ENCODE assay signal across 13 cellular contexts in genomic region chr7:11332186-11332864, GRCh38.
DNase-seq lines count a peak whose midpoint lies in the region; ATAC-seq lines count a peak whose summit lies in the region.
"Had no signal": no experiment of that assay in that cellular context is flagged by ENCODE, and none has a peak within 500 bp of the region (broad histone marks: within the 10 kb centered on the region; RNA-seq: fewer than 3 reads in every experiment).

No MANE protein-coding gene starts in this region.

- no peaks in the 10 kb centered on the region for H3K36me3 Mint-ChIP-seq in activated naive CD4-positive, alpha-beta T cell treated with anti-CD3 and anti-CD28 coated beads, Interleukin-2, amount 50 U/mL, for 72 hours
- no peaks in the 10 kb centered on the region for H3K36me3 Mint-ChIP-seq in stimulated activated memory B cell treated with anti-CD40 and anti-IgM and Interleukin-4, amounts not matched to agents 10 μg/mL and 1 μg/mL and 100 μg/mL, for 72 hours
- H3K36me3 Mint-ChIP-seq in activated T-helper 2 cell treated with anti-CD3 and anti-CD28 coated beads, Interferon-gamma antibody, Interleukin-2, Interleukin-4, amounts not matched to agents 10 μg/mL and 5 μg/mL and 100 μg/mL, durations not matched to agents 14 hours and 24 hours and 36 hours (ENCODE audit: low read depth), result no peaks in the 10 kb centered on the region
- H3K36me3 Mint-ChIP-seq: brain, T-cell had no signal

- intact Hi-C loops in activated T-helper 2 cell treated with anti-CD3 and anti-CD28 coated beads, Interferon-gamma antibody, Interleukin-2, Interleukin-4, amounts not matched to agents 10 μg/mL and 5 μg/mL and 100 μg/mL, durations not matched to agents 14 hours and 24 hours and 36 hours (cut with micrococcal nuclease), result loop anchor here (1.0 to 2.0 kb wide), 2 partner anchors 80 to 206 kb away; no protein-coding TSS in a partner anchor

- no peak overlapping the region for H3K4me3 Mint-ChIP-seq in stimulated activated memory B cell treated with anti-CD40 and anti-IgM and Interleukin-4, amounts not matched to agents 10 μg/mL and 1 μg/mL and 100 μg/mL, for 72 hours
- no peak overlapping the region for H3K4me3 Mint-ChIP-seq in activated T-helper 2 cell treated with anti-CD3 and anti-CD28 coated beads, Interferon-gamma antibody, Interleukin-2, Interleukin-4, amounts not matched to agents 10 μg/mL and 5 μg/mL and 100 μg/mL, durations not matched to agents 14 hours and 24 hours and 36 hours (ENCODE audit: low read depth)
- H3K4me3 Mint-ChIP-seq: brain, T-cell had no signal

- no peak for DNase-seq in activated naive CD4-positive, alpha-beta T cell treated with anti-CD3 and anti-CD28 coated beads, Interleukin-2, amount 50 U/mL, for 72 hours (ENCODE audit: low spot score in 2 of 2)
- DNase-seq in activated naive CD4-positive, alpha-beta T cell (lab: John Stamatoyannopoulos, UW), result no peak
- DNase-seq in SKM-1 (lab: John Stamatoyannopoulos, UW; ENCODE audit: unreplicated experiment) (no peak), NCI-H146 treated with DMSO at 0.1 percent for 48 hours (lab: John Stamatoyannopoulos, UW; ENCODE audit: unreplicated experiment) (no peak)
- DNase-seq in activated T-helper 2 cell treated with anti-CD3 and anti-CD28 coated beads, Interferon-gamma antibody, Interleukin-2, Interleukin-4, amounts not matched to agents 10 μg/mL and 5 μg/mL and 100 μg/mL, durations not matched to agents 14 hours and 24 hours and 36 hours (ENCODE audit: low spot score), result no peak
- DNase-seq: ACHN, activated T-cell treated with anti-CD3 and anti-CD28 coated beads for 4 hours, right lobe of liver, T-cell had no signal

- H3K4me1 Mint-ChIP-seq in stimulated activated memory B cell treated with anti-CD40 and anti-IgM and Interleukin-4, amounts not matched to agents 10 μg/mL and 1 μg/mL and 100 μg/mL, for 72 hours, result no peaks in the 10 kb centered on the region
- peaks cover 18% of the 10 kb centered on the region for H3K4me1 Mint-ChIP-seq in activated T-helper 2 cell treated with anti-CD3 and anti-CD28 coated beads, Interferon-gamma antibody, Interleukin-2, Interleukin-4, amounts not matched to agents 10 μg/mL and 5 μg/mL and 100 μg/mL, durations not matched to agents 14 hours and 24 hours and 36 hours (ENCODE audit: low read depth)
- H3K4me1 Mint-ChIP-seq: T-cell had no signal

- H3K27me3 Mint-ChIP-seq in stimulated activated memory B cell treated with anti-CD40 and anti-IgM and Interleukin-4, amounts not matched to agents 10 μg/mL and 1 μg/mL and 100 μg/mL, for 72 hours, result peaks cover 11% of the 10 kb centered on the region
- H3K27me3 Mint-ChIP-seq in activated T-helper 2 cell treated with anti-CD3 and anti-CD28 coated beads, Interferon-gamma antibody, Interleukin-2, Interleukin-4, amounts not matched to agents 10 μg/mL and 5 μg/mL and 100 μg/mL, durations not matched to agents 14 hours and 24 hours and 36 hours (ENCODE audit: low read depth), result no peaks in the 10 kb centered on the region
- H3K27me3 Mint-ChIP-seq: T-cell had no signal

- H3K9me3 Mint-ChIP-seq in activated naive CD4-positive, alpha-beta T cell treated with anti-CD3 and anti-CD28 coated beads, Interleukin-2, amount 50 U/mL, for 72 hours, result no peaks in the 10 kb centered on the region
- no peaks in the 10 kb centered on the region for H3K9me3 Mint-ChIP-seq in stimulated activated memory B cell treated with anti-CD40 and anti-IgM and Interleukin-4, amounts not matched to agents 10 μg/mL and 1 μg/mL and 100 μg/mL, for 72 hours
- H3K9me3 Mint-ChIP-seq in activated T-helper 2 cell treated with anti-CD3 and anti-CD28 coated beads, Interferon-gamma antibody, Interleukin-2, Interleukin-4, amounts not matched to agents 10 μg/mL and 5 μg/mL and 100 μg/mL, durations not matched to agents 14 hours and 24 hours and 36 hours, result no peaks in the 10 kb centered on the region
- H3K9me3 Mint-ChIP-seq: T-cell had no signal

- peak; percentile 39 to 56 for ATAC-seq in activated naive CD4-positive, alpha-beta T cell treated with anti-CD3 and anti-CD28 coated beads, Interleukin-2, amount 50 U/mL, for 72 hours
- ATAC-seq in GM21529 (IDR thresholded peaks at IDR 0.05; ENCODE audit: unreplicated experiment) (peak; percentile 97), HG03103 (IDR thresholded peaks at IDR 0.05; ENCODE audit: low read depth, unreplicated experiment) (peak; percentile 89)
- ATAC-seq in stimulated activated memory B cell treated with anti-CD40 and anti-IgM and Interleukin-4, amounts not matched to agents 10 μg/mL and 1 μg/mL and 100 μg/mL, for 72 hours, result peak; percentile 80
- ATAC-seq: right lobe of liver, T-cell had no signal

- H3K27ac Mint-ChIP-seq in activated naive CD4-positive, alpha-beta T cell treated with anti-CD3 and anti-CD28 coated beads, Interleukin-2, amount 50 U/mL, for 72 hours, result no peak overlapping the region
- H3K27ac Mint-ChIP-seq in stimulated activated memory B cell treated with anti-CD40 and anti-IgM and Interleukin-4, amounts not matched to agents 10 μg/mL and 1 μg/mL and 100 μg/mL, for 72 hours, result no peak overlapping the region
- no peak overlapping the region for H3K27ac Mint-ChIP-seq in activated T-helper 2 cell treated with anti-CD3 and anti-CD28 coated beads, Interferon-gamma antibody, Interleukin-2, Interleukin-4, amounts not matched to agents 10 μg/mL and 5 μg/mL and 100 μg/mL, durations not matched to agents 14 hours and 24 hours and 36 hours
- H3K27ac Mint-ChIP-seq: brain, T-cell had no signal
